In the genomic region with DNA sequence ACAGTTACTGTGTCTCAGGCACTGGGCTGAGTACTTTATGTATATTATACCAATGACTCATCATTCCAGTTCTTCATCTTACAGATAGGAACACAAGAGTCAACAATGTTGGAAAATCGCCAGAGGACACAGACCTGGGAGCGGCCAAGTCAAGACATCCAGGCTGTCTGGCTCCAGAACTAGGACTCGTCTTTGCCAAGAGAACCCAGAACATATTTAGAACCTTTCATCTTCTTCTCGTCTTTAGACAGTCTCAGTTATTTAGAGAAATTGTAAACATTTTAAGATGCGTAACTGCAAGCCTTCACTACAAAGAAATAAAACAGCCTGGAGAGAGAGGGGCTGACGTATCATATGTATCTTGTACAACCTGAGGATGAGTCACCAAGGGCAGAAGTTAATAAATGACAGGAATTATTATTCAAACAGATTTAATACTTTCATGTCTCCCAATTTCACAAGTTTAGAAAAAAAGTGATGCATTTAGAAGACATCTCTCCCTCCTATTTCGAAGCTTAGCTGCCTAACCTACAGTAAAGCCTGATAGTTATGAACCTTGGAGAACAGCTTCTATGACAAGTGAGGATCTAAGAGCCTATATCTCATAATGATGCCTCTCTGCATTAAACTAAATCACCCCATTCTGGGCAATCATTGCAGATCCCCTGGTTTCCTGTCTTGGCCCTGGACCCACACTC, we compare ENCODE assay signal across 10 cellular contexts. TPM values are rescaled to one million over a fixed set of nuclear protein-coding genes. Genes with fewer than 3 reads are reported as not detected.
DNase-seq lines count a peak whose midpoint lies in the region; ATAC-seq, FAIRE-seq and TF ChIP-seq lines count a peak whose summit lies in the region.
"Had no signal": no experiment of that assay in that cellular context is flagged by ENCODE, and none has a peak within 500 bp of the region (broad histone marks: within the 10 kb centered on the region; RNA-seq: fewer than 3 reads in every experiment).

No MANE protein-coding gene starts in this region.

- FAIRE-seq in D721Med (lab: Jason Lieb, UNC), result no peak

- H3K4me3 ChIP-seq in tibial nerve (no peak overlapping the region), coronary artery (no peak overlapping the region)

- TF ChIP-seq CTCF in tibial nerve (IDR thresholded peaks at IDR 0.05) (no peak), coronary artery (IDR thresholded peaks at IDR 0.05) (no peak), D721Med (IDR thresholded peaks at IDR 0.05; ENCODE audit: insufficient read depth, missing control alignments) (no peak)

- H3K4me1 ChIP-seq in tibial nerve, result no peaks in the 10 kb centered on the region

- WGBS in tibial nerve, 2 donors, result 60 to 68% methylated on average over 7 of the region's 7 CpGs

- no peak for TF ChIP-seq EP300 in tibial nerve (IDR thresholded peaks at IDR 0.05)

- H3K27me3 ChIP-seq in tibial nerve, result no peaks in the 10 kb centered on the region

- no peak for ATAC-seq in GM18868 (IDR thresholded peaks at IDR 0.05; ENCODE audit: unreplicated experiment)
- ATAC-seq in GM21737 (IDR thresholded peaks at IDR 0.05; ENCODE audit: unreplicated experiment), result no peak
- ATAC-seq: activated CD4-positive, alpha-beta T cell treated with anti-CD3 and anti-CD28 coated beads for 36 hours had no signal

- no peaks in the 10 kb centered on the region for H3K36me3 ChIP-seq in tibial nerve

- peak; percentile 90 for DNase-seq in HT-29 (ENCODE audit: low spot score)
- peak; percentile 98 for DNase-seq in amniotic epithelial cell (ENCODE audit: low read depth)
- peak; percentile 50 for DNase-seq in kidney glomerular epithelial cell (lab: John Stamatoyannopoulos, UW)
- no peak for DNase-seq in tibial nerve (ENCODE audit: low spot score in 2 of 2)
- no peak for DNase-seq in coronary artery (ENCODE audit: low spot score)
- no peak for DNase-seq in D721Med (ENCODE audit: insufficient read length, low spot score)
- DNase-seq: activated CD4-positive, alpha-beta T cell treated with anti-CD3 and anti-CD28 coated beads for 36 hours; DMS79 had no signal

- no peaks in the 10 kb centered on the region for H3K9me3 ChIP-seq in tibial nerve

- H3K27ac ChIP-seq in tibial nerve (peak overlapping the region in 3 of 4 donors; percentile 26 to 48 (median 45)), coronary artery (peak overlapping the region in 1 of 2 donors; percentile 61)

- TF ChIP-seq POLR2A in tibial nerve (IDR thresholded peaks at IDR 0.05), result no peak

RNA-seq across cellular contexts. Expression of a gene that starts 43.4 kb away (rescaled TPM):
- 2.9 and 3.1 TPM in 2 replicates for total RNA-seq in HT-29 (2014; rRNA removed; shearing (Covaris generic))
- total RNA-seq in tibial nerve, result 100 to 1,000 TPM in 3 of 4 donors, 10 to 100 TPM in 1; 76.8 to 361 (median 263) TPM
- total RNA-seq: activated CD4-positive, alpha-beta T cell treated with anti-CD3 and anti-CD28 coated beads for 36 hours had no signal

Comparison
In these comparisons a context has a peak if more than half of its experiments do, and no peak if none do; other contexts are left out.
1. DNase-seq: peak in HT-29 (single experiment), amniotic epithelial cell (single experiment) and kidney glomerular epithelial cell (single experiment); none in tibial nerve (0 of 2), coronary artery (single experiment) and D721Med (single experiment).
2. RNA of a gene that starts 43.4 kb away (total RNA-seq): 76.8 to 361 TPM in tibial nerve; 2.9 to 3.1 TPM in HT-29; every median in the first group is over 10 times any median in the second.